8 cellular contexts compared by ENCODE assay signal in the genomic region with DNA sequence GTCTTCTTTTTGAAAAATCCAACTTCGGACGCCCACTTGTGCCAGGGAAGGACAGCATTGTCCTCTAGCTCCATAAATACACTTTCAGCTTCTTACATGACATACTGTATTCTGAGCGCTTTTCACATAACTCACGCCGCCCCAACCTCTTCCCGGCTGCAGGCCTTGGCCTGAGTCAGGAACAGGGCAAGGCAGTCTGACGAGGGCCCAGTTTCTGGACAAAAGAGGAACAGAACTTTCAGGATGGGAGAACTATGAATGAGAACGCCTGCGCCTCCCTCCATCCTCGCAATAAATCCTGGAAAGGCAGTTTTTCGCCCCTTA. TPM values are rescaled to one million over a fixed set of nuclear protein-coding genes. Genes with fewer than 3 reads are reported as not detected.
DNase-seq lines count a peak whose midpoint lies in the region; ATAC-seq and TF ChIP-seq lines count a peak whose summit lies in the region.

No MANE protein-coding gene starts in this region.

- H3K4me1 ChIP-seq in liver (ENCODE audit: control insufficient read depth in 4 of 4, insufficient read depth in 4 of 4, low read length in 3 of 4) (peaks cover 8 to 15% (median 9%) of the 10 kb centered on the region in 4 donors), aorta (ENCODE audit: control insufficient read depth in 1 of 2, insufficient read depth in 2 of 2, low read length in 2 of 2) (peaks cover 0 to 3% of the 10 kb centered on the region in 2 donors)

- TF ChIP-seq CTCF in liver (IDR thresholded peaks at IDR 0.05; ENCODE audit: low read depth, low read length, missing input control) (no peak), GM10248 (IDR thresholded peaks at IDR 0.05; ENCODE audit: control extremely low read depth, extremely low read depth, low read depth, missing control alignments) (no peak)

- no peaks in the 10 kb centered on the region for H3K27me3 ChIP-seq in liver (ENCODE audit: control insufficient read depth in 4 of 4, insufficient read depth in 4 of 4, low read length in 3 of 4)
- no peaks in the 10 kb centered on the region for H3K27me3 ChIP-seq in aorta (ENCODE audit: control insufficient read depth in 1 of 2, insufficient read depth in 2 of 2, low read length in 1 of 2)

- intact Hi-C loops in aorta (cut with DNase I) = loop anchor here in 1 of 2 donors (1.0 to 2.0 kb wide), 2 partner anchors 21 to 57 kb away; a partner anchor contains a TSS

- 2% methylated on average over 11 of the region's 11 CpGs for WGBS in liver
- WGBS in aorta, 2 donors = 1% methylated on average over 11 of the region's 11 CpGs

- CTCF ChIA-PET in GM10248 (lab: Yijun Ruan, JAX) = interaction anchor here (1.1 to 15.7 kb wide), 7 partner anchors 22 to 357 kb away, joined by 3 to 131 read pairs (median 6); a partner anchor contains a TSS

- POLR2A ChIA-PET in GM10248 (lab: Yijun Ruan, JAX) = interaction anchor here (0.6 to 1.7 kb wide), 4 partner anchors 21 to 456 kb away, joined by 3 to 10 read pairs (median 6); a partner anchor contains a TSS

- H3K4me3 ChIP-seq in liver (ENCODE audit: low read depth in 1 of 3, low read length in 3 of 3) (peak overlapping the region; percentile 60 to 93 (median 77)), aorta (ENCODE audit: low read length in 2 of 2) (peak overlapping the region; percentile 69 to 72)

- peak overlapping the region; percentile 97 for H3K9ac ChIP-seq in liver (ENCODE audit: low read depth in 1 of 2, low read length in 2 of 2)

- H3K36me3 ChIP-seq in liver (ENCODE audit: control insufficient read depth in 4 of 4, insufficient read depth in 3 of 4, low read depth in 1 of 4, low read length in 3 of 4) (peaks cover 7 to 26% (median 14%) of the 10 kb centered on the region in 4 donors), aorta (ENCODE audit: control insufficient read depth in 1 of 2, insufficient read depth in 2 of 2, low read length in 1 of 2) (peaks cover 0 to 2% of the 10 kb centered on the region in 2 donors)

- ATAC-seq in GM19324 (IDR thresholded peaks at IDR 0.05; ENCODE audit: low FRiP score, unreplicated experiment) (peak; percentile 28), HG03064 (IDR thresholded peaks at IDR 0.05; ENCODE audit: low read depth, unreplicated experiment) (peak; percentile 25), aorta (ENCODE audit: low FRiP score) (peak; percentile 39)

- H3K9me3 ChIP-seq in liver (ENCODE audit: control insufficient read depth in 4 of 4, low read length in 3 of 4) (no peaks in the 10 kb centered on the region), aorta (ENCODE audit: control insufficient read depth, low read length) (no peaks in the 10 kb centered on the region)

- TF ChIP-seq RAD21 in liver (IDR thresholded peaks at IDR 0.05) = no peak

- DNase-seq in aorta (no peak), hypothalamus (lab: John Stamatoyannopoulos, UW) (no peak), DMS 273 treated with DMSO at 0.1 percent for 48 hours (lab: John Stamatoyannopoulos, UW) (no peak), GM10248 (ENCODE audit: extremely low spot score) (no peak)

- peak overlapping the region; percentile 99 for H3K27ac ChIP-seq in angular gyrus (ENCODE audit: low read depth, low read length)
- H3K27ac ChIP-seq in liver (ENCODE audit: low read depth in 1 of 2, low read length in 2 of 2) = peak overlapping the region; percentile 95 to 97
- peak overlapping the region; percentile 16 to 94 for H3K27ac ChIP-seq in aorta (ENCODE audit: low read depth in 1 of 2, low read length in 2 of 2)

TF ChIP-seq in liver, 16 proteins besides CTCF, POLR2A, EP300 and RAD21:
- TF ChIP-seq GABPA (IDR thresholded peaks at IDR 0.05 in 1 of 2, conservative IDR thresholded peaks at IDR 0.05 in 1 of 2) (no peak), TAF1 (conservative IDR thresholded peaks at IDR 0.05) (no peak)
- TF ChIP-seq, protein P1, sequence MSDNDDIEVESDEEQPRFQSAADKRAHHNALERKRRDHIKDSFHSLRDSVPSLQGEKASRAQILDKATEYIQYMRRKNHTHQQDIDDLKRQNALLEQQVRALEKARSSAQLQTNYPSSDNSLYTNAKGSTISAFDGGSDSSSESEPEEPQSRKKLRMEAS (IDR thresholded peaks at IDR 0.05) = no peak
- TF ChIP-seq, protein P2, sequence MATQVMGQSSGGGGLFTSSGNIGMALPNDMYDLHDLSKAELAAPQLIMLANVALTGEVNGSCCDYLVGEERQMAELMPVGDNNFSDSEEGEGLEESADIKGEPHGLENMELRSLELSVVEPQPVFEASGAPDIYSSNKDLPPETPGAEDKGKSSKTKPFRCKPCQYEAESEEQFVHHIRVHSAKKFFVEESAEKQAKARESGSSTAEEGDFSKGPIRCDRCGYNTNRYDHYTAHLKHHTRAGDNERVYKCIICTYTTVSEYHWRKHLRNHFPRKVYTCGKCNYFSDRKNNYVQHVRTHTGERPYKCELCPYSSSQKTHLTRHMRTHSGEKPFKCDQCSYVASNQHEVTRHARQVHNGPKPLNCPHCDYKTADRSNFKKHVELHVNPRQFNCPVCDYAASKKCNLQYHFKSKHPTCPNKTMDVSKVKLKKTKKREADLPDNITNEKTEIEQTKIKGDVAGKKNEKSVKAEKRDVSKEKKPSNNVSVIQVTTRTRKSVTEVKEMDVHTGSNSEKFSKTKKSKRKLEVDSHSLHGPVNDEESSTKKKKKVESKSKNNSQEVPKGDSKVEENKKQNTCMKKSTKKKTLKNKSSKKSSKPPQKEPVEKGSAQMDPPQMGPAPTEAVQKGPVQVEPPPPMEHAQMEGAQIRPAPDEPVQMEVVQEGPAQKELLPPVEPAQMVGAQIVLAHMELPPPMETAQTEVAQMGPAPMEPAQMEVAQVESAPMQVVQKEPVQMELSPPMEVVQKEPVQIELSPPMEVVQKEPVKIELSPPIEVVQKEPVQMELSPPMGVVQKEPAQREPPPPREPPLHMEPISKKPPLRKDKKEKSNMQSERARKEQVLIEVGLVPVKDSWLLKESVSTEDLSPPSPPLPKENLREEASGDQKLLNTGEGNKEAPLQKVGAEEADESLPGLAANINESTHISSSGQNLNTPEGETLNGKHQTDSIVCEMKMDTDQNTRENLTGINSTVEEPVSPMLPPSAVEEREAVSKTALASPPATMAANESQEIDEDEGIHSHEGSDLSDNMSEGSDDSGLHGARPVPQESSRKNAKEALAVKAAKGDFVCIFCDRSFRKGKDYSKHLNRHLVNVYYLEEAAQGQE (IDR thresholded peaks at IDR 0.05) = peak; percentile 58

RNA-seq across cellular contexts. Expression of a gene that starts 0.6 kb away (rescaled TPM):
- 10 to 100 TPM; 28.6 to 29.6 TPM for total RNA-seq in liver
- 10 to 100 TPM; 10.3 to 11.8 TPM for polyA plus RNA-seq in liver
- total RNA-seq in aorta = 10 to 100 TPM; 58.9 to 66.4 TPM
- polyA plus RNA-seq in aorta = 10 to 100 TPM; 17.3 to 21.3 TPM

RNA-seq across cellular contexts. Expression of a gene that starts 20.4 kb away (rescaled TPM):
- total RNA-seq in liver = 1 to 10 TPM; 3.9 to 5.7 TPM
- 1 to 10 TPM; 3.0 to 3.3 TPM for polyA plus RNA-seq in liver
- total RNA-seq in aorta = 10 to 100 TPM; 45.3 to 47.6 TPM
- 10 to 100 TPM; 33.7 to 38.2 TPM for polyA plus RNA-seq in aorta

RNA-seq across cellular contexts. Expression of a gene that starts 57.3 kb away (rescaled TPM):
- total RNA-seq in liver = 10 to 100 TPM; 13.7 to 19.7 TPM
- 10 to 100 TPM; 10.7 to 10.9 TPM for polyA plus RNA-seq in liver
- total RNA-seq in aorta = 10 to 100 TPM; 40.1 to 46.9 TPM
- 10 to 100 TPM; 16.8 to 41.8 TPM for polyA plus RNA-seq in aorta

Comparison
In these comparisons a context has a peak if more than half of its experiments do, and no peak if none do; other contexts are left out.
1. RNA of a gene that starts 20.4 kb away (total RNA-seq): 45.3 to 47.6 TPM in aorta; 3.9 to 5.7 TPM in liver; every median in the first group is over 4 times any median in the second.
2. Peak in every context shown above with its lines, with median percentiles within 50 percentile points of each other: ATAC-seq and H3K27ac ChIP-seq.